8 cellular contexts compared by ENCODE assay signal in the genomic region with DNA sequence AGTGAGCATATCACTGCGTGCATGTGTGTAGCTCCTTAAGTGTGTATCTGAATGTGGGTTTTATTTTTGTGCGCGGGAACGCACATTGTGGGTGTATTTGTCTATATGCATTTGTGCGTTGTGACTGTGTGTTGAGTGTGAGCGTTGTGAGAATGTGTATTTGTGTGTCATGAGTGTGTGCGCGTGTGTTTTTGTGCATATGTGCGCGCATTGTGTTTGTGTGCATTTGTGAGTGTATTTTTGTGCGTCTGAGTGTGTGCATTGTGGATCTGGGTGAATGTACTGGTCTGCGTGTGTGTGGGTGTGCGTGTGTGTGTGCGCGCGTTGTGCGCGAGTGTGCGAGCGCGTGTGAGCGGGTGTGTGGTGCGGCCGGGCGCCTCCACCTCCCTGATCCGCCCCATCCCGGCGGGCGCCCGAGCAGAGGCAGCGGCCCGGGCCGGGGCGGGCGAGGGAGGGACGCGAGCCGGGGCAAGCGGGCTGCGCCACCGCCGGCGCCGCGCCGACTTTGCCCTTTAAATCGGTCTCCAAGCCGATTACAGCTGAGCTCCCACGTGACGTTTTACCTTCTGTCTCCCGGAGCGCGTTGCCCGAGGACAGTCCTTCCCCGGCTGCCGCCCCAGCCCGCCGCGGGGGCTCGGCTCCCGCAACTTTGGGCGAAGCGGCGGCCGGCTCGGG. TPM values are rescaled to one million over a fixed set of nuclear protein-coding genes. Genes with fewer than 3 reads are reported as not detected.
DNase-seq lines count a peak whose midpoint lies in the region; ATAC-seq and TF ChIP-seq lines count a peak whose summit lies in the region.

A gene with protein sequence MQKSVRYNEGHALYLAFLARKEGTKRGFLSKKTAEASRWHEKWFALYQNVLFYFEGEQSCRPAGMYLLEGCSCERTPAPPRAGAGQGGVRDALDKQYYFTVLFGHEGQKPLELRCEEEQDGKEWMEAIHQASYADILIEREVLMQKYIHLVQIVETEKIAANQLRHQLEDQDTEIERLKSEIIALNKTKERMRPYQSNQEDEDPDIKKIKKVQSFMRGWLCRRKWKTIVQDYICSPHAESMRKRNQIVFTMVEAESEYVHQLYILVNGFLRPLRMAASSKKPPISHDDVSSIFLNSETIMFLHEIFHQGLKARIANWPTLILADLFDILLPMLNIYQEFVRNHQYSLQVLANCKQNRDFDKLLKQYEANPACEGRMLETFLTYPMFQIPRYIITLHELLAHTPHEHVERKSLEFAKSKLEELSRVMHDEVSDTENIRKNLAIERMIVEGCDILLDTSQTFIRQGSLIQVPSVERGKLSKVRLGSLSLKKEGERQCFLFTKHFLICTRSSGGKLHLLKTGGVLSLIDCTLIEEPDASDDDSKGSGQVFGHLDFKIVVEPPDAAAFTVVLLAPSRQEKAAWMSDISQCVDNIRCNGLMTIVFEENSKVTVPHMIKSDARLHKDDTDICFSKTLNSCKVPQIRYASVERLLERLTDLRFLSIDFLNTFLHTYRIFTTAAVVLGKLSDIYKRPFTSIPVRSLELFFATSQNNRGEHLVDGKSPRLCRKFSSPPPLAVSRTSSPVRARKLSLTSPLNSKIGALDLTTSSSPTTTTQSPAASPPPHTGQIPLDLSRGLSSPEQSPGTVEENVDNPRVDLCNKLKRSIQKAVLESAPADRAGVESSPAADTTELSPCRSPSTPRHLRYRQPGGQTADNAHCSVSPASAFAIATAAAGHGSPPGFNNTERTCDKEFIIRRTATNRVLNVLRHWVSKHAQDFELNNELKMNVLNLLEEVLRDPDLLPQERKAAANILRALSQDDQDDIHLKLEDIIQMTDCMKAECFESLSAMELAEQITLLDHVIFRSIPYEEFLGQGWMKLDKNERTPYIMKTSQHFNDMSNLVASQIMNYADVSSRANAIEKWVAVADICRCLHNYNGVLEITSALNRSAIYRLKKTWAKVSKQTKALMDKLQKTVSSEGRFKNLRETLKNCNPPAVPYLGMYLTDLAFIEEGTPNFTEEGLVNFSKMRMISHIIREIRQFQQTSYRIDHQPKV (N-terminal part only) (plus strand): TSS at position 596 of the 675 bp plus-strand sequence. CDS start 376 bp downstream, outside the sequence.

- DNase-seq in NCI-H510A treated with DMSO at 0.1 percent for 48 hours (lab: John Stamatoyannopoulos, UW) (peak; percentile 11), NCI-H510A (lab: John Stamatoyannopoulos, UW) (no peak), memory B cell (ENCODE audit: low spot score in 2 of 2) (no peak), medulla oblongata (ENCODE audit: extremely low spot score) (no peak), NCI-H2081 treated with DMSO at 0.1 percent for 48 hours (lab: John Stamatoyannopoulos, UW) (no peak)
- peak; percentile 78 for DNase-seq in activated CD8-positive, alpha-beta T cell treated with anti-CD3 and anti-CD28 coated beads for 36 hours
- DNase-seq in effector CD8-positive, alpha-beta T cell (lab: John Stamatoyannopoulos, UW) = peak; percentile 24
- DNase-seq in stimulated activated CD8-positive, alpha-beta memory T cell treated with anti-CD3 and anti-CD28 coated beads, Interleukin-12 subunit alpha, Interleukin-12 subunit beta, amount 100 ng/mL, for 4 hours (ENCODE audit: low read depth) = peak; percentile 36

- peaks cover 51% of the 10 kb centered on the region for H3K4me1 Mint-ChIP-seq in activated CD8-positive, alpha-beta T cell treated with anti-CD3 and anti-CD28 coated beads for 36 hours (ENCODE audit: low read depth)
- H3K4me1 Mint-ChIP-seq in memory B cell = peaks cover 9% of the 10 kb centered on the region

- peaks cover 3% of the 10 kb centered on the region for H3K36me3 Mint-ChIP-seq in activated CD8-positive, alpha-beta T cell treated with anti-CD3 and anti-CD28 coated beads for 36 hours (ENCODE audit: low read depth)
- peaks cover 7% of the 10 kb centered on the region for H3K36me3 Mint-ChIP-seq in memory B cell

- ATAC-seq in activated CD8-positive, alpha-beta T cell treated with anti-CD3 and anti-CD28 coated beads for 36 hours = peak; percentile 24
- no peak for ATAC-seq in memory B cell (ENCODE audit: low read depth)

- peak within 1 kb of the TSS; percentile 87 for H3K27ac Mint-ChIP-seq in activated CD8-positive, alpha-beta T cell treated with anti-CD3 and anti-CD28 coated beads for 36 hours
- no peak within 1 kb of the TSS for H3K27ac Mint-ChIP-seq in memory B cell

- H3K4me3 Mint-ChIP-seq in activated CD8-positive, alpha-beta T cell treated with anti-CD3 and anti-CD28 coated beads for 36 hours = peak within 1 kb of the TSS; percentile 92
- H3K4me3 Mint-ChIP-seq in memory B cell = peak within 1 kb of the TSS; percentile 35

- POLR2A ChIA-PET in activated CD8-positive, alpha-beta T cell treated with anti-CD3 and anti-CD28 coated beads for 36 hours (lab: Charles Lee) = interaction anchor here (0.6 to 2.7 kb wide), 4 partner anchors 11 to 185 kb away, joined by 3 to 13 read pairs (median 4); no protein-coding TSS in a partner anchor

- TF ChIP-seq CTCF in activated CD8-positive, alpha-beta T cell treated with anti-CD3 and anti-CD28 coated beads for 36 hours (IDR thresholded peaks at IDR 0.05) = no peak

- intact Hi-C loops in activated CD8-positive, alpha-beta T cell treated with anti-CD3 and anti-CD28 coated beads for 36 hours (cut with micrococcal nuclease) = loop anchor here (5.0 to 10.0 kb wide), 2 partner anchors 147 to 205 kb away; no protein-coding TSS in a partner anchor

- H3K9me3 Mint-ChIP-seq in activated CD8-positive, alpha-beta T cell treated with anti-CD3 and anti-CD28 coated beads for 36 hours = no peaks in the 10 kb centered on the region
- peaks cover 3% of the 10 kb centered on the region for H3K9me3 Mint-ChIP-seq in memory B cell

- CTCF ChIA-PET in activated CD8-positive, alpha-beta T cell treated with anti-CD3 and anti-CD28 coated beads for 36 hours (lab: Charles Lee) = interaction anchor here (1.6 to 3.1 kb wide), 2 partner anchors 55 to 148 kb away, joined by 5 to 17 read pairs; no protein-coding TSS in a partner anchor

- H3K27me3 Mint-ChIP-seq in activated CD8-positive, alpha-beta T cell treated with anti-CD3 and anti-CD28 coated beads for 36 hours = no peaks in the 10 kb centered on the region
- H3K27me3 Mint-ChIP-seq in memory B cell = peaks cover 14% of the 10 kb centered on the region

RNA-seq across cellular contexts. Expression of the gene that starts here (rescaled TPM):
- 10 to 100 TPM; 14.9 to 15.8 TPM for total RNA-seq in activated CD8-positive, alpha-beta T cell treated with anti-CD3 and anti-CD28 coated beads for 36 hours

Comparison
In these comparisons a context has a peak if more than half of its experiments do, and no peak if none do; other contexts are left out.
1. DNase-seq: peak in NCI-H510A treated with DMSO at 0.1 percent for 48 hours (single experiment), activated CD8-positive, alpha-beta T cell treated with anti-CD3 and anti-CD28 coated beads for 36 hours (single experiment), effector CD8-positive, alpha-beta T cell (single experiment) and stimulated activated CD8-positive, alpha-beta memory T cell treated with anti-CD3 and anti-CD28 coated beads, Interleukin-12 subunit alpha, Interleukin-12 subunit beta, amount 100 ng/mL, for 4 hours (single experiment); none in NCI-H510A (single experiment), memory B cell (0 of 2), medulla oblongata (single experiment) and NCI-H2081 treated with DMSO at 0.1 percent for 48 hours (single experiment).